In genomic region chr10:78313636-78314035, GRCh38 we compare ENCODE assay signal across 16 cellular contexts.
"Had no signal": no experiment of that assay in that cellular context is flagged by ENCODE, and none has a peak within 500 bp of the region (broad histone marks: within the 10 kb centered on the region; RNA-seq: fewer than 3 reads in every experiment).

No MANE protein-coding gene starts in this region.

- H3K4me3 Mint-ChIP-seq: activated CD4-positive, alpha-beta T cell treated with anti-CD3 and anti-CD28 coated beads, Interleukin-2, amount 10 ng/mL, durations not matched to agents 24 days and 14 days; activated naive CD4-positive, alpha-beta T cell treated with anti-CD3 and anti-CD28 coated beads, Interleukin-2, amount 10 ng/mL, durations not matched to agents 7 days and 5 days; naive B cell had no signal

- H3K36me3 ChIP-seq: ascending aorta, breast epithelium, lower lobe of right lung, SJSA1, suprapubic skin had no signal

- H3K27me3 ChIP-seq: ascending aorta, breast epithelium, SJSA1, suprapubic skin had no signal

- H3K36me3 Mint-ChIP-seq: activated naive CD4-positive, alpha-beta T cell treated with anti-CD3 and anti-CD28 coated beads, Interleukin-2, amount 10 ng/mL, durations not matched to agents 7 days and 5 days; naive B cell had no signal

- DNase-seq: activated CD4-positive, alpha-beta T cell treated with anti-CD3 and anti-CD28 coated beads, Interleukin-2, amount 10 ng/mL, durations not matched to agents 24 days and 14 days; activated CD4-positive, CD25-positive, alpha-beta regulatory T cell; activated naive CD4-positive, alpha-beta T cell treated with anti-CD3 and anti-CD28 coated beads, Interleukin-2, amount 10 ng/mL, durations not matched to agents 7 days and 5 days; foreskin fibroblast; glutamatergic neuron; lower lobe of right lung; midbrain; naive B cell; right cardiac atrium; stimulated activated CD4-positive, alpha-beta T cell treated with anti-CD3 and anti-CD28 coated beads, Interleukin-4, amount 100 ng/mL, for 4 hours; stimulated activated naive CD8-positive, alpha-beta T cell treated with anti-CD3 and anti-CD28 coated beads, Interleukin-15, Interleukin-2, amounts not matched to agents 100 U/mL and 50 U/mL, for 24 hours had no signal

- H3K4me1 Mint-ChIP-seq: activated CD4-positive, alpha-beta T cell treated with anti-CD3 and anti-CD28 coated beads, Interleukin-2, amount 10 ng/mL, durations not matched to agents 24 days and 14 days; activated naive CD4-positive, alpha-beta T cell treated with anti-CD3 and anti-CD28 coated beads, Interleukin-2, amount 10 ng/mL, durations not matched to agents 7 days and 5 days; naive B cell had no signal

- ATAC-seq: lower lobe of right lung; stimulated activated naive CD8-positive, alpha-beta T cell treated with anti-CD3 and anti-CD28 coated beads, Interleukin-15, Interleukin-2, amounts not matched to agents 100 U/mL and 50 U/mL, for 24 hours had no signal

- H3K9me3 ChIP-seq: ascending aorta, breast epithelium, lower lobe of right lung, SJSA1, suprapubic skin had no signal

- H3K9me3 Mint-ChIP-seq: activated CD4-positive, alpha-beta T cell treated with anti-CD3 and anti-CD28 coated beads, Interleukin-2, amount 10 ng/mL, durations not matched to agents 24 days and 14 days; activated naive CD4-positive, alpha-beta T cell treated with anti-CD3 and anti-CD28 coated beads, Interleukin-2, amount 10 ng/mL, durations not matched to agents 7 days and 5 days; naive B cell had no signal

- H3K4me3 ChIP-seq: ascending aorta, breast epithelium, lower lobe of right lung, SJSA1, smooth muscle cell, suprapubic skin had no signal

- H3K27ac Mint-ChIP-seq: activated CD4-positive, alpha-beta T cell treated with anti-CD3 and anti-CD28 coated beads, Interleukin-2, amount 10 ng/mL, durations not matched to agents 24 days and 14 days; activated naive CD4-positive, alpha-beta T cell treated with anti-CD3 and anti-CD28 coated beads, Interleukin-2, amount 10 ng/mL, durations not matched to agents 7 days and 5 days; naive B cell had no signal

- H3K27ac ChIP-seq: breast epithelium, lower lobe of right lung, suprapubic skin had no signal
